9 cellular contexts compared by ENCODE assay signal in genomic region chr4:2761035-2761923, GRCh38. TPM values are rescaled to one million over a fixed set of nuclear protein-coding genes. Genes with fewer than 3 reads are reported as not detected.
A peak's percentile ranks its signal among the peaks of the same experiment; 100 is the strongest.
DNase-seq lines count a peak whose midpoint lies in the region; ATAC-seq, FAIRE-seq and TF ChIP-seq lines count a peak whose summit lies in the region.
"Had no signal": no experiment of that assay in that cellular context is flagged by ENCODE, and none has a peak within 500 bp of the region (broad histone marks: within the 10 kb centered on the region; RNA-seq: fewer than 3 reads in every experiment).

No MANE protein-coding gene starts in this region.

- BruUV-seq in HepG2 (replicated peaks; lab: Mats Ljungman, UMichigan) = TSS peak; percentile 95

- H4K20me1 ChIP-seq in HepG2 (ENCODE audit: insufficient read depth, low read length) = no peaks in the 10 kb centered on the region

- POLR2A ChIA-PET in HepG2 (lab: Yijun Ruan, JAX) = interaction anchor here (1.2 to 3.9 kb wide), 7 partner anchors 9 to 225 kb away, joined by 4 to 60 read pairs (median 6); partner anchors contain the start of gene SH3BP2

- CTCF ChIA-PET in HepG2 (lab: Yijun Ruan, JAX; ENCODE audit: low intra/inter-chr PET ratio, low total read pairs) = no interaction called here

- H3K9ac ChIP-seq in HepG2 (ENCODE audit: insufficient read depth, low read depth, low read length) = peak overlapping the region; percentile 72

- peak overlapping the region; percentile 80 for H3K27ac ChIP-seq in HepG2 (ENCODE audit: extremely low read length, insufficient read depth, low read length)

- H3K27ac Mint-ChIP-seq in activated naive CD8-positive, alpha-beta T cell treated with anti-CD3 and anti-CD28 coated beads, Interleukin-2, amount 50 U/mL, for 24 hours = no peak overlapping the region

- no peaks in the 10 kb centered on the region for H3K9me3 Mint-ChIP-seq in activated naive CD8-positive, alpha-beta T cell treated with anti-CD3 and anti-CD28 coated beads, Interleukin-2, amount 50 U/mL, for 24 hours

- no peaks in the 10 kb centered on the region for H3K27me3 ChIP-seq in HepG2 (ENCODE audit: control insufficient read depth in 1 of 2, insufficient read depth in 2 of 2, low read length in 2 of 2)

- H3K36me3 ChIP-seq in HepG2 (replicated peaks in 1 of 2; ENCODE audit: control insufficient read depth in 1 of 2, insufficient read depth in 2 of 2, low read length in 2 of 2) = no peaks in the 10 kb centered on the region

- no peaks in the 10 kb centered on the region for H3K9me3 ChIP-seq in HepG2 (ENCODE audit: low read length)

- TF ChIP-seq CTCF in GM12865 (IDR thresholded peaks at IDR 0.05; ENCODE audit: insufficient read depth, low read depth, low read length, missing control alignments) = peak; percentile 8
- TF ChIP-seq CTCF in HepG2 (CRISPR knock-in tag; IDR thresholded peaks at IDR 0.05) = peak; percentile 58

- ATAC-seq in activated naive CD8-positive, alpha-beta T cell treated with anti-CD3 and anti-CD28 coated beads, Interleukin-2, amount 50 U/mL, for 24 hours = peak; percentile 17
- peak; percentile 87 for ATAC-seq in HepG2

- peak; percentile 28; the same call in 1 of the 2 replicates for TF ChIP-seq RAD21 in HepG2 (CRISPR knock-in tag; IDR thresholded peaks at IDR 0.05)

- no peak overlapping the region for H3K4me3 ChIP-seq in GM12865 (ENCODE audit: low read depth, low read length)
- peak overlapping the region; percentile 44 to 73 (median 63) for H3K4me3 ChIP-seq in HepG2 (replicated peaks in 1 of 3; ENCODE audit: insufficient read depth in 1 of 3, low read depth in 2 of 3, low read length in 3 of 3)

- TF ChIP-seq EP300 in HepG2 (IDR thresholded peaks at IDR 0.05; ENCODE audit: low read depth in 2 of 2, low read length in 2 of 2) (peak in 1 of 2 experiments; percentile 36; a peak in 1 of 4 replicates), HepG2 (CRISPR knock-in tag; IDR thresholded peaks at IDR 0.05; ENCODE audit: borderline replicate concordance) (no peak; the same call in 1 of the 2 replicates)

- H3K4me1 Mint-ChIP-seq in activated naive CD8-positive, alpha-beta T cell treated with anti-CD3 and anti-CD28 coated beads, Interleukin-2, amount 50 U/mL, for 24 hours = peaks cover 16% of the 10 kb centered on the region

- peak; percentile 100 for FAIRE-seq in HepG2 (lab: Jason Lieb, UNC)
- FAIRE-seq: frontal cortex had no signal

- peak overlapping the region; percentile 98 for H3K4me2 ChIP-seq in HepG2 (ENCODE audit: low read depth, low read length)

- peak overlapping the region; percentile 50 for H2AFZ ChIP-seq in HepG2 (ENCODE audit: low read length)

- no peaks in the 10 kb centered on the region for H3K79me2 ChIP-seq in HepG2 (ENCODE audit: insufficient read depth, low read length)

- TF ChIP-seq POLR2A in HepG2 (IDR thresholded peaks at IDR 0.05; ENCODE audit: insufficient read depth in 1 of 2, low read depth in 2 of 2, low read length in 2 of 2) = peak; percentile 36 to 54; a peak in 3 of 4 replicates

- 2% methylated on average over 7 of the region's 14 CpGs for WGBS in HepG2 (ENCODE audit: low lambda C conversion rate)

- in situ Hi-C loops in HepG2 (cut with HindIII; ENCODE audit: extremely low pct_ligation_motif_present, low pct_unique_long_range_greater_than_20kb) = no loop called here

- no peaks in the 10 kb centered on the region for H3K27me3 Mint-ChIP-seq in activated naive CD8-positive, alpha-beta T cell treated with anti-CD3 and anti-CD28 coated beads, Interleukin-2, amount 50 U/mL, for 24 hours

- peak; percentile 3 for DNase-seq in AG08396 (ENCODE audit: low spot score)
- DNase-seq in GM12865 (ENCODE audit: low read depth) = no peak
- peak; percentile 37 for DNase-seq in activated naive CD8-positive, alpha-beta T cell treated with anti-CD3 and anti-CD28 coated beads, Interleukin-2, amount 50 U/mL, for 24 hours
- peak; percentile 86 for DNase-seq in HepG2 (ENCODE audit: low spot score)
- DNase-seq in COLO829 (ENCODE audit: low spot score) = no peak
- DNase-seq in NCI-H1092 (lab: John Stamatoyannopoulos, UW) = no peak
- DNase-seq in activated gamma-delta T cell (lab: John Stamatoyannopoulos, UW) = no peak
- no peak for DNase-seq in NK-92 (lab: John Stamatoyannopoulos, UW; ENCODE audit: unreplicated experiment)

- intact Hi-C loops in HepG2 (cut with micrococcal nuclease; ENCODE audit: unreplicated experiment) = loop anchor here (2.0 kb wide), 2 partner anchors 30 to 40 kb away; no protein-coding TSS in a partner anchor

- no peaks in the 10 kb centered on the region for H3K36me3 Mint-ChIP-seq in activated naive CD8-positive, alpha-beta T cell treated with anti-CD3 and anti-CD28 coated beads, Interleukin-2, amount 50 U/mL, for 24 hours (ENCODE audit: low read depth)

- H3K4me1 ChIP-seq in HepG2 (ENCODE audit: insufficient read depth, low read length) = peaks cover 45% of the 10 kb centered on the region

- H3K4me3 Mint-ChIP-seq in activated naive CD8-positive, alpha-beta T cell treated with anti-CD3 and anti-CD28 coated beads, Interleukin-2, amount 50 U/mL, for 24 hours = no peak overlapping the region

TF ChIP-seq in HepG2, 621 proteins besides CTCF, POLR2A, EP300 and RAD21 (continues in another document):
- TF ChIP-seq ZNF574 (CRISPR knock-in tag; IDR thresholded peaks at IDR 0.05) = peak; percentile 45; the same call in 1 of the 2 replicates

RNA-seq across cellular contexts. Expression of gene TNIP2, which starts 5.1 kb away (rescaled TPM):
- 28.5 and 38.0 TPM in 2 replicates for total RNA-seq in HepG2 (2016; rRNA removed; fragmentation: Illumina TruSeq; extraction: Trizol)
- total RNA-seq in HepG2 (2016; cell fraction: cytosol; rRNA removed; fragmentation: Illumina TruSeq; extraction: Trizol; ENCODE audit: low read depth) = 51.3 and 56.9 TPM in 2 replicates
- total RNA-seq in HepG2 (2016; cell fraction: insoluble cytoplasmic fraction; rRNA removed; fragmentation: Illumina TruSeq; extraction: Trizol) = 23.8 and 37.4 TPM in 2 replicates
- 75.6 and 77.4 TPM in 2 replicates for total RNA-seq in HepG2 (2016; cell fraction: membrane; rRNA removed; fragmentation: Illumina TruSeq; extraction: Trizol)
- 22.8 and 24.6 TPM in 2 replicates for total RNA-seq in HepG2 (2016; cell fraction: nucleus; rRNA removed; fragmentation: Illumina TruSeq; extraction: Trizol)
- 25.6 and 30.1 TPM in 2 replicates for polyA plus RNA-seq in HepG2 (2011; rRNA removed)
- polyA plus RNA-seq in HepG2 (2011; cell fraction: cytosol; rRNA removed) = 24.2 and 29.8 TPM in 2 replicates
- polyA plus RNA-seq in HepG2 (2011; cell fraction: nucleus; rRNA removed) = 85.8 and 92.8 TPM in 2 replicates
- polyA plus RNA-seq in HepG2 (2012) = 14.3 and 23.5 TPM in 2 replicates
- 52.0 and 56.1 TPM in 2 replicates for polyA plus RNA-seq in HepG2 (2016; cell fraction: cytosol; fragmentation: Illumina TruSeq; extraction: Trizol; ENCODE audit: low read depth)
- polyA plus RNA-seq in HepG2 (2016; cell fraction: insoluble cytoplasmic fraction; fragmentation: Illumina TruSeq; extraction: Trizol; ENCODE audit: low read depth) = 25.2 and 28.5 TPM in 2 replicates
- polyA plus RNA-seq in HepG2 (2016; cell fraction: membrane; fragmentation: Illumina TruSeq; extraction: Trizol; ENCODE audit: low read depth) = 60.4 and 61.0 TPM in 2 replicates
- 46.5 and 50.4 TPM in 2 replicates for polyA plus RNA-seq in HepG2 (2016; cell fraction: nucleus; fragmentation: Illumina TruSeq; extraction: Trizol; ENCODE audit: insufficient read depth, low read depth)
- 10.0 and 18.7 TPM in 2 replicates for polyA minus RNA-seq in HepG2 (2011; rRNA and poly(A)+ RNA removed; ENCODE audit: low replicate concordance)
- 8.1 and 8.4 TPM in 2 replicates for polyA minus RNA-seq in HepG2 (2011; cell fraction: cytosol; rRNA and poly(A)+ RNA removed)
- 18.6 and 22.9 TPM in 2 replicates for polyA minus RNA-seq in HepG2 (2011; cell fraction: nucleus; rRNA and poly(A)+ RNA removed)

RNA-seq across cellular contexts. Expression of gene SH3BP2, which starts 31.6 kb away (rescaled TPM):
- 7.0 and 16.9 TPM in 2 replicates for total RNA-seq in HepG2 (2016; rRNA removed; fragmentation: Illumina TruSeq; extraction: Trizol)
- total RNA-seq in HepG2 (2016; cell fraction: cytosol; rRNA removed; fragmentation: Illumina TruSeq; extraction: Trizol; ENCODE audit: low read depth) = 8.3 and 8.9 TPM in 2 replicates
- total RNA-seq in HepG2 (2016; cell fraction: insoluble cytoplasmic fraction; rRNA removed; fragmentation: Illumina TruSeq; extraction: Trizol) = 6.0 and 17.5 TPM in 2 replicates
- total RNA-seq in HepG2 (2016; cell fraction: membrane; rRNA removed; fragmentation: Illumina TruSeq; extraction: Trizol) = 10.1 and 13.2 TPM in 2 replicates
- 24.2 and 26.2 TPM in 2 replicates for total RNA-seq in HepG2 (2016; cell fraction: nucleus; rRNA removed; fragmentation: Illumina TruSeq; extraction: Trizol)
- polyA plus RNA-seq in HepG2 (2011; rRNA removed) = 34.5 and 38.6 TPM in 2 replicates
- 9.0 and 10.4 TPM in 2 replicates for polyA plus RNA-seq in HepG2 (2011; cell fraction: cytosol; rRNA removed)
- polyA plus RNA-seq in HepG2 (2011; cell fraction: nucleus; rRNA removed) = 190 and 200 TPM in 2 replicates
- polyA plus RNA-seq in HepG2 (2012) = 8.5 and 20.0 TPM in 2 replicates
- polyA plus RNA-seq in HepG2 (2016; cell fraction: cytosol; fragmentation: Illumina TruSeq; extraction: Trizol; ENCODE audit: low read depth) = 8.6 and 9.1 TPM in 2 replicates
- polyA plus RNA-seq in HepG2 (2016; cell fraction: insoluble cytoplasmic fraction; fragmentation: Illumina TruSeq; extraction: Trizol; ENCODE audit: low read depth) = 8.9 and 10.1 TPM in 2 replicates
- 12.6 and 15.4 TPM in 2 replicates for polyA plus RNA-seq in HepG2 (2016; cell fraction: membrane; fragmentation: Illumina TruSeq; extraction: Trizol; ENCODE audit: low read depth)
- polyA plus RNA-seq in HepG2 (2016; cell fraction: nucleus; fragmentation: Illumina TruSeq; extraction: Trizol; ENCODE audit: insufficient read depth, low read depth) = 68.6 and 68.9 TPM in 2 replicates
- polyA minus RNA-seq in HepG2 (2011; rRNA and poly(A)+ RNA removed; ENCODE audit: low replicate concordance) = 33.1 and 43.4 TPM in 2 replicates
- 8.4 and 8.5 TPM in 2 replicates for polyA minus RNA-seq in HepG2 (2011; cell fraction: cytosol; rRNA and poly(A)+ RNA removed)
- polyA minus RNA-seq in HepG2 (2011; cell fraction: nucleus; rRNA and poly(A)+ RNA removed) = 60.7 and 63.2 TPM in 2 replicates

Comparison
In these comparisons a context has a peak if more than half of its experiments do, and no peak if none do; other contexts are left out.
1. DNase-seq: peak in AG08396 (single experiment), activated naive CD8-positive, alpha-beta T cell treated with anti-CD3 and anti-CD28 coated beads, Interleukin-2, amount 50 U/mL, for 24 hours (single experiment) and HepG2 (single experiment); none in GM12865 (single experiment), COLO829 (single experiment), NCI-H1092 (single experiment), activated gamma-delta T cell (single experiment) and NK-92 (single experiment).